In the genomic region with DNA sequence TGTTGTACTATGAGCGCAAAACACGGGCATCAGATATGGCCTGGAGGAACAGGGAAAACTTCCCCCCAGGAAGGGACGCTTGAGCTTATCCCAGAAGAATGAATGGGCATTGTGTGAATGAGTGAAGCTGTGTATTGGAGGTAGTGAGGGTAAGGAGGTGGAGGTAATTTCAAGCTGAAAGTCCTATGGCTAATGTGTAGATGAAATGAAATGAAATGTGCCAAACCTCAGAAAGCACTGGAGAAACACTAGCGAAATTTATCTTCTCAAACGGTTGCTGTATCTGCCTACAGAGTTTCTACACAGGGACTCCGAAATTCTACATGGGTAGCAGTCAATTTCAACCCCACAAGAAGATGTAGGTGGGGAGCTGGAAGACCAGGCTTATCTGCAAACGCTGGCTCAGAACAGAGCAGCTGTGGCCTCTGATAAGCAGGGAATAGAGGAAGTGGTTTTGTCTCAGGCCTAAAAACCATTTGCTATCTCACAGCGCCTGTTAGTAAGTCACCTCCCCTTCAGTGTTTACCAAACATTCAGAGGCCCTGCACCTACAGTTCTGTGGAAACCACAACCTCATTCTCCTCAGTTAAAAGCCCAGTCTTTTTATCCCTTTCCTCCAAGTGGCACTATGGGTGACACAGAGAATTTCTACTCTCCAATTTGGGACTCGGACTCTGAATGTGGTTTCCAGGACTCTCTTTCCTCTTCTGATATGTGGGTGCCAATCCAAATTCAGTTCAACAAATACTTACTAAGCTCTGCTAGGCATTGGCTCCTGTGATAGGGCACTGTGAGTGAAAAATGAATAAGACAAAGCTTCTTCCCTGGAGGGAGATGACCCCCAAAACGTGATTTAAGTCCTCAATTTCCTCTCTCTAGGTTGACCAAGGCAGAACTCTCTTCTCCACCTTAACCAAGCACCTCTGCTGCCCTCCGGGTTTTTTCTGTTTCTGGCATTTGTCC, we compare ENCODE assay signal across 9 cellular contexts. TPM values are rescaled to one million over a fixed set of nuclear protein-coding genes. Genes with fewer than 3 reads are reported as not detected.
A peak's percentile ranks its signal among the peaks of the same experiment; 100 is the strongest.
DNase-seq lines count a peak whose midpoint lies in the region; ATAC-seq and TF ChIP-seq lines count a peak whose summit lies in the region.
"Had no signal": no experiment of that assay in that cellular context is flagged by ENCODE, and none has a peak within 500 bp of the region (broad histone marks: within the 10 kb centered on the region; RNA-seq: fewer than 3 reads in every experiment).

No MANE protein-coding gene starts in this region.

- DNase-seq in DMS153 (lab: John Stamatoyannopoulos, UW) (peak; percentile 73), UCSD-AML1 (lab: John Stamatoyannopoulos, UW; ENCODE audit: unreplicated experiment) (peak; percentile 82), hepatocyte (ENCODE audit: low spot score) (peak; percentile 34), upper lobe of left lung (peak in 1 of 2 donors; percentile 45), NCI-H524 (lab: John Stamatoyannopoulos, UW) (no peak), HuH-7.5 (ENCODE audit: low spot score) (no peak)

- no peaks in the 10 kb centered on the region for H3K79me2 ChIP-seq in hepatocyte

- TF ChIP-seq CTCF in hepatocyte (IDR thresholded peaks at IDR 0.05; ENCODE audit: poor library complexity) (no peak), upper lobe of left lung (IDR thresholded peaks at IDR 0.05) (no peak)

- H3K27me3 ChIP-seq in hepatocyte (no peaks in the 10 kb centered on the region), upper lobe of left lung (no peaks in the 10 kb centered on the region)

- H2AFZ ChIP-seq in hepatocyte, result peak overlapping the region; percentile 58

- H3K27ac ChIP-seq in hepatocyte (peak overlapping the region; percentile 97), upper lobe of left lung (peak overlapping the region; percentile 48 to 63 (median 58))
- H3K27ac ChIP-seq: thoracic aorta had no signal

- no peaks in the 10 kb centered on the region for H4K20me1 ChIP-seq in hepatocyte (ENCODE audit: insufficient read depth, poor library complexity, severe bottlenecking)

- no peaks in the 10 kb centered on the region for H3K9me2 ChIP-seq in hepatocyte (replicated peaks; ENCODE audit: insufficient read depth)

- 47% methylated on average over 11 of the region's 11 CpGs for WGBS in hepatocyte (ENCODE audit: low lambda C conversion rate, missing lambda C conversion rate)
- WGBS in upper lobe of left lung, 2 donors, result 39 to 43% methylated on average over 10 to 11 of the region's 11 CpGs

- ATAC-seq in GM19397 (IDR thresholded peaks at IDR 0.05; ENCODE audit: unreplicated experiment) (peak; percentile 92), HG03469 (IDR thresholded peaks at IDR 0.05; ENCODE audit: unreplicated experiment) (peak; percentile 76), upper lobe of left lung (ENCODE audit: low FRiP score in 2 of 2) (peak; percentile 45 to 73)

- peak overlapping the region; percentile 68 for H3K4me2 ChIP-seq in hepatocyte

- H3K4me3 ChIP-seq in hepatocyte, result no peak overlapping the region
- no peak overlapping the region for H3K4me3 ChIP-seq in upper lobe of left lung
- H3K4me3 ChIP-seq: thoracic aorta had no signal

- H3K9me3 ChIP-seq in hepatocyte (ENCODE audit: low read depth) (no peaks in the 10 kb centered on the region), upper lobe of left lung (peaks cover 1 to 3% (median 2%) of the 10 kb centered on the region in 4 donors)

- TF ChIP-seq POLR2A in upper lobe of left lung (IDR thresholded peaks at IDR 0.05), result peak in 1 of 4 donors; percentile 12

- H3K4me1 ChIP-seq in hepatocyte (ENCODE audit: insufficient read depth) (peaks cover 44% of the 10 kb centered on the region), upper lobe of left lung (peaks cover 4 to 17% (median 12%) of the 10 kb centered on the region in 4 donors)

- peak in 1 of 4 donors; percentile 36 for TF ChIP-seq EP300 in upper lobe of left lung (IDR thresholded peaks at IDR 0.05)

- H3K36me3 ChIP-seq in hepatocyte (replicated peaks; ENCODE audit: insufficient read depth, low read depth) (no peaks in the 10 kb centered on the region), upper lobe of left lung (no peaks in the 10 kb centered on the region)
- H3K36me3 ChIP-seq: thoracic aorta had no signal

RNA-seq across cellular contexts. Expression of gene SLAMF6, which starts 17.1 kb away (rescaled TPM):
- total RNA-seq in hepatocyte, result not detected in 2 replicates
- polyA plus RNA-seq in hepatocyte, result not detected in 2 replicates
- total RNA-seq in upper lobe of left lung, result 10 to 100 TPM in 1 of 6 donors, 1 to 10 TPM in 5; 2.7 to 10.7 (median 3.4) TPM

RNA-seq across cellular contexts. Expression of gene CD84, which starts 39.1 kb away (rescaled TPM):
- 0.23 and 0.60 TPM in 2 replicates for total RNA-seq in hepatocyte
- polyA plus RNA-seq in hepatocyte, result 0.74 TPM in 1 of 2 replicates, not detected in the other
- total RNA-seq in upper lobe of left lung, result 10 to 100 TPM in 5 of 6 donors, 1 to 10 TPM in 1; 8.9 to 26.4 (median 17.4) TPM

Comparison
In these comparisons a context has a peak if more than half of its experiments do, and no peak if none do; other contexts are left out.
1. DNase-seq: peak in DMS153 (single experiment), UCSD-AML1 (single experiment) and hepatocyte (single experiment); none in NCI-H524 (0 of 2) and HuH-7.5 (single experiment).
2. Peak in every context shown above with its lines, with median percentiles within 50 percentile points of each other: ATAC-seq.